In the genomic region with DNA sequence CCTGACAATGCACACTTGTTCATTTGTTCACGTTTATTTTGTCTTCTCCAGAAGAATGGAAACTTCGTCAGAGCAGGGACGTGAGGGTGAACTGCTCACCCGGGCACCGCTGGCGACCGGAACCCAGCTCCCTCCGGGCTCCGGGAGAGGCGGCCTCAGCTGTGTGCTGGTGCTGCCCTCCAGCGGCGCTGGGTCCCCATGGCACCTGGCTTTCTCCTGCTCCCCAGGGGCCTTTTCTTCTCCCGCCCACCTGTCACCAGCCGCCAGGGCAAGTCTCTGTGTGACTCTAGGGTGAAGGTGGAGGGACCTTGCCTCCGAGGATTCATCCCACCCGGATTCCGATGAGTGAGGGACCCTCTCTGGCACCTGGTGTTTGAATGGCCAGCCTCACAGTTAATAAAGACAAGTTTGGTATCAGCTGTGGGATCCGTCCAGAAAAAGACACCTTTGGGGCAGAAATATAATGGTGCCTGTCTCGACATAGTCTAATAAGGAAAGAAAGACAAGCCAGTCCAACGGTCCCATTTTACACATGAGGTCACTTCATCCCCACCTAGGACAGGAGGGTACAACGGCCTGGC, we compare ENCODE assay signal across 8 cellular contexts. TPM values are rescaled to one million over a fixed set of nuclear protein-coding genes. Genes with fewer than 3 reads are reported as not detected.
DNase-seq lines count a peak whose midpoint lies in the region; ATAC-seq, FAIRE-seq and TF ChIP-seq lines count a peak whose summit lies in the region.

No MANE protein-coding gene starts in this region.

- H3K79me1 ChIP-seq in H1 (ENCODE audit: low read depth, low read length): no peaks in the 10 kb centered on the region

- H3K18ac ChIP-seq in H1 (ENCODE audit: extremely low read depth, low read length): no peak overlapping the region

- H3K27me3 ChIP-seq in H1 (replicated peaks in 1 of 4; ENCODE audit: control insufficient read depth in 3 of 4, extremely low read depth in 1 of 4, insufficient read depth in 3 of 4, low read length in 3 of 4): peaks cover 0 to 6% (median 5%) of the 10 kb centered on the region in 4 experiments; a peak in 6 of 7 replicates

- peak overlapping the region; percentile 48 to 99 for H3K4me2 ChIP-seq in H1 (ENCODE audit: insufficient read depth in 1 of 2, low read depth in 2 of 2, low read length in 2 of 2)

- H4K8ac ChIP-seq in H1 (ENCODE audit: extremely low read depth, insufficient read depth, low read length): no peak overlapping the region

- ATAC-seq in GM19372 (IDR thresholded peaks at IDR 0.05; ENCODE audit: low read depth, unreplicated experiment) (peak; percentile 89), HG03565 (IDR thresholded peaks at IDR 0.05; ENCODE audit: unreplicated experiment) (peak; percentile 77)

- no peak overlapping the region for H3K56ac ChIP-seq in H1 (replicated peaks; ENCODE audit: insufficient read length, low read depth, low read length)

- no peak overlapping the region for H3K14ac ChIP-seq in H1 (ENCODE audit: insufficient read length)

- TF ChIP-seq CTCF in C4-2B (conservative IDR thresholded peaks at IDR 0.05) (peak; percentile 95), H1 (IDR thresholded peaks at IDR 0.05; ENCODE audit: control extremely low read depth in 1 of 3, insufficient read depth in 1 of 3, low read depth in 1 of 3, low read length in 3 of 3) (peak; percentile 86 to 95 (median 91))

- H3K9ac ChIP-seq in H1 (replicated peaks in 1 of 4; ENCODE audit: extremely low read depth in 1 of 4, low read depth in 3 of 4, low read length in 3 of 4): no peak overlapping the region

- no peak overlapping the region for H3K4ac ChIP-seq in H1 (replicated peaks; ENCODE audit: insufficient read length, low read depth, low read length)

- H3K9me3 ChIP-seq in H1 (ENCODE audit: insufficient read depth in 2 of 2, low read depth in 1 of 2, low read length in 1 of 2) (no peaks in the 10 kb centered on the region), mesodermal cell (ENCODE audit: control insufficient read depth, low read length) (no peaks in the 10 kb centered on the region)

- peak; percentile 96 to 98 for TF ChIP-seq RAD21 in H1 (IDR thresholded peaks at IDR 0.05 in 1 of 2, conservative IDR thresholded peaks at IDR 0.05 in 1 of 2; ENCODE audit: low read depth in 2 of 2, low read length in 2 of 2)

- H2BK15ac ChIP-seq in H1 (ENCODE audit: low read length): no peak overlapping the region

- H2BK5ac ChIP-seq in H1 (ENCODE audit: low read depth, low read length): no peak overlapping the region

- H3K27ac ChIP-seq in C4-2B: no peak overlapping the region
- H3K27ac ChIP-seq in H1 (ENCODE audit: low read depth, low read length): no peak overlapping the region
- no peak overlapping the region for H3K27ac ChIP-seq in mesodermal cell (ENCODE audit: low read depth, low read length, severe bottlenecking)

- H2AK5ac ChIP-seq in H1 (ENCODE audit: low read depth, low read length): no peak overlapping the region

- POLR2A ChIA-PET in H1 (lab: Charles Lee; ENCODE audit: partially characterized antibody): interaction anchor here (1.0 to 1.2 kb wide), 2 partner anchors 14 to 32 kb away, joined by 4 read pairs; no protein-coding TSS in a partner anchor

- H2AFZ ChIP-seq in H1 (ENCODE audit: low read length): no peak overlapping the region

- no peaks in the 10 kb centered on the region for H3K79me2 ChIP-seq in H1 (ENCODE audit: control insufficient read depth in 1 of 2, insufficient read depth in 2 of 2, low read length in 2 of 2)

- TF ChIP-seq POLR2A in H1 (IDR thresholded peaks at IDR 0.05; ENCODE audit: control extremely low read depth in 1 of 2, low read depth in 2 of 2, low read length in 2 of 2): no peak

- H3K4me3 ChIP-seq in H1 (ENCODE audit: extremely low read depth in 1 of 4, insufficient read depth in 2 of 4, low read depth in 3 of 4, low read length in 4 of 4) (peak overlapping the region; percentile 18 to 62 (median 56); a peak in 7 of 8 replicates), mesodermal cell (ENCODE audit: extremely low read depth, insufficient read depth, low read length, poor library complexity, severe bottlenecking) (peak overlapping the region; percentile 38)

- no peak overlapping the region for H4K91ac ChIP-seq in H1 (replicated peaks; ENCODE audit: insufficient read length, low read length)

- DNase-seq in NCI-H82 treated with DMSO at 0.1 percent for 48 hours (lab: John Stamatoyannopoulos, UW; ENCODE audit: unreplicated experiment) (peak; percentile 45), H1 (ENCODE audit: low read depth in 1 of 2, low spot score in 2 of 2) (peak in 1 of 2 experiments; percentile 94)
- peak; percentile 93 for DNase-seq in activated CD8-positive, alpha-beta memory T cell treated with anti-CD3 and anti-CD28 coated beads for 24 hours
- peak; percentile 63 for DNase-seq in stimulated activated CD8-positive, alpha-beta memory T cell treated with anti-CD3 and anti-CD28 coated beads, Interleukin-15, amount 100 ng/mL, for 1 hour (ENCODE audit: low read depth)

- no peak overlapping the region for H2BK12ac ChIP-seq in H1 (ENCODE audit: low read depth, low read length)

- peaks cover 5% of the 10 kb centered on the region; the same call in 1 of the 2 replicates for H3K23me2 ChIP-seq in H1 (ENCODE audit: low read depth, low read length)

- TF ChIP-seq EP300 in H1 (IDR thresholded peaks at IDR 0.05; ENCODE audit: borderline replicate concordance in 1 of 2, low read depth in 2 of 2, low read length in 2 of 2): no peak

- H4K5ac ChIP-seq in H1 (ENCODE audit: insufficient read length, low read depth, low read length): no peak overlapping the region

- H3K23ac ChIP-seq in H1 (ENCODE audit: insufficient read length): no peak overlapping the region

- CTCF ChIA-PET in H1 (lab: Charles Lee; ENCODE audit: partially characterized antibody): interaction anchor here (0.6 to 7.2 kb wide), 122 partner anchors 8 to 669 kb away, joined by 3 to 89 read pairs (median 5); a partner anchor contains a TSS

- H3K4me1 ChIP-seq in H1 (replicated peaks in 1 of 4; ENCODE audit: control insufficient read depth in 3 of 4, insufficient read depth in 4 of 4, low read length in 3 of 4) (no peaks in the 10 kb centered on the region; a peak in 1 of 7 replicates), mesodermal cell (ENCODE audit: control insufficient read depth, insufficient read depth, low read length, poor library complexity, severe bottlenecking) (no peaks in the 10 kb centered on the region)

- no peak for FAIRE-seq in H1 (lab: Jason Lieb, UNC)

- H2BK20ac ChIP-seq in H1 (ENCODE audit: low read length): no peak overlapping the region

- no peak overlapping the region for H2BK120ac ChIP-seq in H1 (replicated peaks; ENCODE audit: low read depth, low read length)

- 17% methylated on average over 19 of the region's 21 CpGs; no CpG with 5 or more reads in 1 of the 2 experiments for WGBS in H1 (ENCODE audit: extremely low coverage in 1 of 2, insufficient coverage in 1 of 2, insufficient read length in 1 of 2, insufficient replicate concordance in 2 of 2, low coverage in 1 of 2, low lambda C conversion rate in 2 of 2, missing lambda C conversion rate in 1 of 2), 2 experiments
- WGBS in mesodermal cell (ENCODE audit: insufficient coverage in 2 of 2), 2 experiments: 8 to 10% methylated on average over 14 to 19 of the region's 21 CpGs

- no peaks in the 10 kb centered on the region for H4K20me1 ChIP-seq in H1 (replicated peaks in 1 of 2; ENCODE audit: control insufficient read depth in 1 of 2, insufficient read depth in 2 of 2, low read length in 2 of 2)

- H3K36me3 ChIP-seq in H1 (ENCODE audit: control insufficient read depth in 2 of 4, insufficient read depth in 4 of 4, low read length in 3 of 4): no peaks in the 10 kb centered on the region
- no peaks in the 10 kb centered on the region for H3K36me3 ChIP-seq in mesodermal cell (ENCODE audit: control insufficient read depth, insufficient read depth, low read length)

TF ChIP-seq in H1, 55 proteins besides CTCF, POLR2A, EP300 and RAD21 (continues in another document):
- TF ChIP-seq JUN (IDR thresholded peaks at IDR 0.05; ENCODE audit: low read depth, low read length): no peak
- TF ChIP-seq CREB1 (IDR thresholded peaks at IDR 0.05): no peak
- no peak for TF ChIP-seq KDM1A (IDR thresholded peaks at IDR 0.05; ENCODE audit: borderline replicate concordance, low read length)
- no peak for TF ChIP-seq SIRT6 (IDR thresholded peaks at IDR 0.05; ENCODE audit: low read length)
- 0 out of 2 replicates have a peak, but pooled peaks have one; percentile 75 for TF ChIP-seq TCF12 (IDR thresholded peaks at IDR 0.05; ENCODE audit: low read depth, low read length)
- 0 out of 2 replicates have a peak, but pooled peaks have one; percentile 8 for TF ChIP-seq RFX5 (IDR thresholded peaks at IDR 0.05; ENCODE audit: borderline replicate concordance, low read depth, low read length)
- peak; percentile 15 for TF ChIP-seq NANOG (IDR thresholded peaks at IDR 0.05; ENCODE audit: insufficient read depth, low read depth, low read length, poor library complexity, severe bottlenecking)
- no peak for TF ChIP-seq SP1 (IDR thresholded peaks at IDR 0.05; ENCODE audit: low read depth, low read length)
- TF ChIP-seq SIN3A (conservative IDR thresholded peaks at IDR 0.05 in 1 of 2, IDR thresholded peaks at IDR 0.05 in 1 of 2; ENCODE audit: low read depth in 1 of 2, low read length in 2 of 2): peak in 1 of 2 experiments; percentile 30; a peak in 1 of 4 replicates
- TF ChIP-seq, protein P1, sequence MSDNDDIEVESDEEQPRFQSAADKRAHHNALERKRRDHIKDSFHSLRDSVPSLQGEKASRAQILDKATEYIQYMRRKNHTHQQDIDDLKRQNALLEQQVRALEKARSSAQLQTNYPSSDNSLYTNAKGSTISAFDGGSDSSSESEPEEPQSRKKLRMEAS (IDR thresholded peaks at IDR 0.05): 0 out of 2 replicates have a peak, but pooled peaks have one; percentile 36
- TF ChIP-seq, protein P2, sequence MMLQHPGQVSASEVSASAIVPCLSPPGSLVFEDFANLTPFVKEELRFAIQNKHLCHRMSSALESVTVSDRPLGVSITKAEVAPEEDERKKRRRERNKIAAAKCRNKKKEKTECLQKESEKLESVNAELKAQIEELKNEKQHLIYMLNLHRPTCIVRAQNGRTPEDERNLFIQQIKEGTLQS (IDR thresholded peaks at IDR 0.05; ENCODE audit: insufficient read depth, low read depth, low read length): 0 out of 2 replicates have a peak, but pooled peaks have one; percentile 3
- TF ChIP-seq CBX8 (IDR thresholded peaks at IDR 0.05; ENCODE audit: borderline replicate concordance, low read depth, low read length): no peak

RNA-seq across cellular contexts. Expression of a gene that starts 32.9 kb away (rescaled TPM):
- 10.6 and 11.2 TPM in 2 replicates for total RNA-seq in H1 (2021; fragmentation: NEBNext Ultra II Directional; extraction: Animal tissue kit (Norgen Biotek cat#: 25700))
- 4.6 and 9.5 TPM in 2 replicates for polyA plus RNA-seq in H1 (2011; rRNA removed)
- 3.9 TPM for polyA plus RNA-seq in H1 (2011; cell fraction: cytosol; rRNA removed)
- 7.5 TPM for polyA plus RNA-seq in H1 (2011; cell fraction: nucleus; rRNA removed)
- polyA plus RNA-seq in H1 (2012, experiment 1 of 2): 7.6 to 13.4 TPM (median 11.0 TPM) in 4 replicates
- 12.3 TPM for polyA plus RNA-seq in H1 (2012, experiment 2 of 2)
- 9.2 TPM for polyA plus RNA-seq in H1 (2013, experiment 1 of 2)
- 10.8 TPM for polyA plus RNA-seq in H1 (2013, experiment 2 of 2)
- polyA minus RNA-seq in H1 (2011; rRNA and poly(A)+ RNA removed): 4.5 and 5.6 TPM in 2 replicates
- polyA minus RNA-seq in H1 (2011; cell fraction: cytosol; rRNA and poly(A)+ RNA removed): 14.2 TPM
- 10.0 TPM for polyA minus RNA-seq in H1 (2011; cell fraction: nucleus; rRNA and poly(A)+ RNA removed)
- polyA plus RNA-seq in mesodermal cell (2013, experiment 1 of 2): 10.4 TPM
- 10.9 TPM for polyA plus RNA-seq in mesodermal cell (2013, experiment 2 of 2)
